In genomic region chr3:101976473-101976872, GRCh38 we compare ENCODE assay signal across 8 cellular contexts.
A peak's percentile ranks its signal among the peaks of the same experiment; 100 is the strongest.
DNase-seq lines count a peak whose midpoint lies in the region; ATAC-seq lines count a peak whose summit lies in the region.

No MANE protein-coding gene starts in this region.

- DNase-seq in glomerular visceral epithelial cell (ENCODE audit: extremely low spot score) = peak; percentile 48
- DNase-seq in DMS79 treated with DMSO at 0.1 percent for 48 hours (lab: John Stamatoyannopoulos, UW) = no peak
- DNase-seq in central memory CD4-positive, alpha-beta T cell = no peak
- no peak for DNase-seq in dedifferentiated amniotic fluid mesenchymal stem cell (ENCODE audit: extremely low spot score)

- ATAC-seq in GM18867 (IDR thresholded peaks at IDR 0.05; ENCODE audit: unreplicated experiment) (peak; percentile 95), GM21619 (IDR thresholded peaks at IDR 0.05; ENCODE audit: unreplicated experiment) (peak; percentile 86), HG03521 (IDR thresholded peaks at IDR 0.05; ENCODE audit: unreplicated experiment) (peak; percentile 95)
- no peak for ATAC-seq in activated CD4-positive, CD25-positive, alpha-beta regulatory T cell treated with anti-CD3 and anti-CD28 coated beads, Interleukin-2, amount 50 U/mL, for 24 hours

Comparison
In these comparisons a context has a peak if more than half of its experiments do, and no peak if none do; other contexts are left out.
1. ATAC-seq: peak in GM18867 (single experiment), GM21619 (single experiment) and HG03521 (single experiment); none in activated CD4-positive, CD25-positive, alpha-beta regulatory T cell treated with anti-CD3 and anti-CD28 coated beads, Interleukin-2, amount 50 U/mL, for 24 hours (0 of 2).